In the genomic region with DNA sequence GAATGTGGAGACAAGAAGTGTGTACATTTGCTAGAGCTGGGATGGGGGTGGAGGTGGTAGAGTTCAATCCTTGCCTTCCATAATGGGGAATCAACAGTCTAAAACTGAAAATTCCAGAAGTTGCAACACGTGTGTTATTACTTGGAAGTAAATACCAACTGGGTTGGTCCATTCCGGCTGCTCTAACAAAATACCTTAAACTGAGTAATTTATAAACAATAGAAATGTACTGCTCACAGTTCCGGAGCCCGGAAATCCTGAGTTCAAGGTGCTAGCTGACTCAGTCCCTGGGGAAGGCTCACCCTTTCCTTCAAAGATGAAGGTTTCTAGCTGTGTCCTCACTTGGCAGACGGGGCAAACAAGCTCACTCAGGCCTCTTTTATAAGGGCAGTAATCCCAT, we compare ENCODE assay signal across 12 cellular contexts. TPM values are rescaled to one million over a fixed set of nuclear protein-coding genes. Genes with fewer than 3 reads are reported as not detected.
A peak's percentile ranks its signal among the peaks of the same experiment; 100 is the strongest.
DNase-seq lines count a peak whose midpoint lies in the region; ATAC-seq and FAIRE-seq lines count a peak whose summit lies in the region.
"Had no signal": no experiment of that assay in that cellular context is flagged by ENCODE, and none has a peak within 500 bp of the region (broad histone marks: within the 10 kb centered on the region; RNA-seq: fewer than 3 reads in every experiment).

No MANE protein-coding gene starts in this region.

- peak; percentile 92 for DNase-seq in HS-5 (ENCODE audit: low read depth)
- peak; percentile 51 for DNase-seq in astrocyte of the hippocampus (ENCODE audit: low read depth, low spot score)
- no peak for DNase-seq in left ventricle myocardium superior
- DNase-seq in urothelium cell line (ENCODE audit: low spot score): peak; percentile 56
- DNase-seq in activated CD4-positive, alpha-beta memory T cell treated with anti-CD3 and anti-CD28 coated beads for 36 hours: no peak
- DNase-seq in NCI-H748 (lab: John Stamatoyannopoulos, UW; ENCODE audit: unreplicated experiment): no peak
- DNase-seq: effector CD4-positive, alpha-beta T cell; kidney glomerular epithelial cell; NCI-H187; posterior cingulate gyrus had no signal

- peak; percentile 61 for ATAC-seq in left ventricle myocardium superior
- no peak for ATAC-seq in GM21576 (IDR thresholded peaks at IDR 0.05; ENCODE audit: unreplicated experiment)

- no peaks in the 10 kb centered on the region for H3K36me3 Mint-ChIP-seq in activated CD4-positive, alpha-beta memory T cell treated with anti-CD3 and anti-CD28 coated beads for 36 hours

- H3K9me3 Mint-ChIP-seq in activated CD4-positive, alpha-beta memory T cell treated with anti-CD3 and anti-CD28 coated beads for 36 hours: peaks cover 7% of the 10 kb centered on the region

- H3K27me3 Mint-ChIP-seq in activated CD4-positive, alpha-beta memory T cell treated with anti-CD3 and anti-CD28 coated beads for 36 hours: peaks cover 7% of the 10 kb centered on the region

- POLR2A ChIA-PET in activated CD4-positive, alpha-beta memory T cell treated with anti-CD3 and anti-CD28 coated beads for 36 hours (lab: Charles Lee): no interaction called here

- intact Hi-C loops in left ventricle myocardium superior (cut with micrococcal nuclease): no loop called here
- intact Hi-C loops in activated CD4-positive, alpha-beta memory T cell treated with anti-CD3 and anti-CD28 coated beads for 36 hours (cut with micrococcal nuclease): no loop called here

- CTCF ChIA-PET in activated CD4-positive, alpha-beta memory T cell treated with anti-CD3 and anti-CD28 coated beads for 36 hours (lab: Charles Lee): no interaction called here

- no peak for FAIRE-seq in urothelium cell line (lab: Jason Lieb, UNC)
- FAIRE-seq: G401.6 had no signal

- no peak overlapping the region for H3K4me3 Mint-ChIP-seq in activated CD4-positive, alpha-beta memory T cell treated with anti-CD3 and anti-CD28 coated beads for 36 hours

- peaks cover 5% of the 10 kb centered on the region for H3K4me1 Mint-ChIP-seq in activated CD4-positive, alpha-beta memory T cell treated with anti-CD3 and anti-CD28 coated beads for 36 hours (ENCODE audit: low read depth)

- H3K27ac Mint-ChIP-seq in activated CD4-positive, alpha-beta memory T cell treated with anti-CD3 and anti-CD28 coated beads for 36 hours: no peak overlapping the region

RNA-seq across cellular contexts. Expression of a gene that starts 59.0 kb away (rescaled TPM):
- total RNA-seq in left ventricle myocardium superior: 64.0 TPM
- total RNA-seq in activated CD4-positive, alpha-beta memory T cell treated with anti-CD3 and anti-CD28 coated beads for 36 hours: not detected

Comparison
In these comparisons a context has a peak if more than half of its experiments do, and no peak if none do; other contexts are left out.
1. DNase-seq: peak in HS-5 (single experiment), astrocyte of the hippocampus (single experiment) and urothelium cell line (single experiment); none in left ventricle myocardium superior (single experiment), activated CD4-positive, alpha-beta memory T cell treated with anti-CD3 and anti-CD28 coated beads for 36 hours (single experiment) and NCI-H748 (single experiment).
2. RNA of a gene that starts 59.0 kb away (total RNA-seq): 64.0 TPM in left ventricle myocardium superior (single experiment); not detected in activated CD4-positive, alpha-beta memory T cell treated with anti-CD3 and anti-CD28 coated beads for 36 hours; every median in the first group is over 10 times any median in the second.